Comparison of ENCODE assay signal across 13 cellular contexts in genomic region chr6:81940451-81940850, GRCh38.
DNase-seq lines count a peak whose midpoint lies in the region; ATAC-seq and TF ChIP-seq lines count a peak whose summit lies in the region.
"Had no signal": no experiment of that assay in that cellular context is flagged by ENCODE, and none has a peak within 500 bp of the region (broad histone marks: within the 10 kb centered on the region; RNA-seq: fewer than 3 reads in every experiment).

No MANE protein-coding gene starts in this region.

- H3K9me3 Mint-ChIP-seq in type B pancreatic cell: peaks cover 4% of the 10 kb centered on the region

- H3K79me2 ChIP-seq in Loucy (ENCODE audit: insufficient read depth, low read length): no peaks in the 10 kb centered on the region
- no peaks in the 10 kb centered on the region for H3K79me2 ChIP-seq in Karpas-422 (ENCODE audit: low read length)

- H3K4me1 ChIP-seq in Loucy (ENCODE audit: insufficient read depth, low read length, poor library complexity, severe bottlenecking) (peaks cover 56% of the 10 kb centered on the region), foreskin keratinocyte (peaks cover 33% of the 10 kb centered on the region), Karpas-422 (ENCODE audit: low read length) (no peaks in the 10 kb centered on the region)

- no peaks in the 10 kb centered on the region for H3F3A ChIP-seq in Loucy (ENCODE audit: low read depth)

- peaks cover 29% of the 10 kb centered on the region for H3K4me1 Mint-ChIP-seq in type B pancreatic cell (ENCODE audit: unreplicated experiment)
- H3K4me1 Mint-ChIP-seq: CD8-positive, alpha-beta memory T cell had no signal

- H3K4me2 ChIP-seq in Loucy (ENCODE audit: low read depth, low read length, poor library complexity, severe bottlenecking) (peak overlapping the region; percentile 56), Karpas-422 (ENCODE audit: low read depth, low read length, poor library complexity, severe bottlenecking) (no peak overlapping the region)

- H3K27ac ChIP-seq in foreskin keratinocyte (peak overlapping the region; percentile 99), Karpas-422 (ENCODE audit: low read length) (no peak overlapping the region)
- H3K27ac ChIP-seq: SK-N-MC had no signal

- H3K9me3 ChIP-seq in Loucy (ENCODE audit: insufficient read depth, low read depth, low read length): no peaks in the 10 kb centered on the region
- no peaks in the 10 kb centered on the region for H3K9me3 ChIP-seq in Karpas-422 (ENCODE audit: low read length)

- peak; percentile 7 for DNase-seq in EL
- peak; percentile 9 to 21 for DNase-seq in foreskin keratinocyte
- DNase-seq in type B pancreatic cell (ENCODE audit: extremely low spot score, unreplicated experiment): no peak
- DNase-seq in left lobe of liver (ENCODE audit: low spot score): no peak
- no peak for DNase-seq in Karpas-422
- DNase-seq: ACHN; C1 segment of cervical spinal cord; CD8-positive, alpha-beta memory T cell; DMS79; SHP77 had no signal

- H3K27me3 ChIP-seq in Loucy (ENCODE audit: insufficient read depth, low read length, poor library complexity, severe bottlenecking): no peaks in the 10 kb centered on the region
- no peaks in the 10 kb centered on the region for H3K27me3 ChIP-seq in foreskin keratinocyte
- no peaks in the 10 kb centered on the region for H3K27me3 ChIP-seq in Karpas-422 (ENCODE audit: low read length)

- H3K27ac Mint-ChIP-seq in type B pancreatic cell: peak overlapping the region; percentile 98
- H3K27ac Mint-ChIP-seq: CD8-positive, alpha-beta memory T cell had no signal

- TF ChIP-seq CTCF in Loucy (conservative IDR thresholded peaks at IDR 0.05; ENCODE audit: low read length) (no peak), foreskin keratinocyte (conservative IDR thresholded peaks at IDR 0.05) (no peak), type B pancreatic cell (conservative IDR thresholded peaks at IDR 0.05) (no peak)

- H3K9ac ChIP-seq in Loucy (ENCODE audit: low read depth, low read length, poor library complexity, severe bottlenecking) (peak overlapping the region; percentile 52), Karpas-422 (ENCODE audit: low read length) (no peak overlapping the region)

- H4K20me1 ChIP-seq in Loucy (ENCODE audit: insufficient read depth, low read length, poor library complexity, severe bottlenecking): no peaks in the 10 kb centered on the region
- H4K20me1 ChIP-seq in Karpas-422 (ENCODE audit: insufficient read depth, low read depth, low read length): no peaks in the 10 kb centered on the region

- H3K4me3 ChIP-seq in Loucy (ENCODE audit: low read length, poor library complexity, severe bottlenecking) (peak overlapping the region; percentile 5), Karpas-422 (ENCODE audit: low read length) (no peak overlapping the region)
- H3K4me3 ChIP-seq: SK-N-MC had no signal

- H2AFZ ChIP-seq in Loucy (ENCODE audit: low read length) (0 out of 2 replicates have a peak overlapping the region, but pooled peaks have one; percentile 76), Karpas-422 (ENCODE audit: low read length) (no peak overlapping the region)

- no peaks in the 10 kb centered on the region for H3K36me3 ChIP-seq in Loucy (ENCODE audit: insufficient read depth, low read length)
- H3K36me3 ChIP-seq in Karpas-422 (ENCODE audit: insufficient read depth, low read length): no peaks in the 10 kb centered on the region

- no peak for ATAC-seq in foreskin keratinocyte
- no peak for ATAC-seq in HG03095 (IDR thresholded peaks at IDR 0.05; ENCODE audit: unreplicated experiment)
- no peak for ATAC-seq in left lobe of liver

- no peaks in the 10 kb centered on the region for H3K9me2 ChIP-seq in Loucy (replicated peaks; ENCODE audit: low read depth, low read length)
- no peaks in the 10 kb centered on the region; the same call in 1 of the 2 replicates for H3K9me2 ChIP-seq in Karpas-422 (replicated peaks; ENCODE audit: insufficient read depth, low read length)

- no peak overlapping the region for H3K4me3 Mint-ChIP-seq in type B pancreatic cell
- H3K4me3 Mint-ChIP-seq: CD8-positive, alpha-beta memory T cell had no signal

- no peaks in the 10 kb centered on the region for H3K27me3 Mint-ChIP-seq in type B pancreatic cell

- H3K36me3 Mint-ChIP-seq in type B pancreatic cell: no peaks in the 10 kb centered on the region
- H3K36me3 Mint-ChIP-seq: CD8-positive, alpha-beta memory T cell had no signal

Comparison
In these comparisons a context has a peak if more than half of its experiments do, and no peak if none do; other contexts are left out.
1. DNase-seq: peak in EL (single experiment) and foreskin keratinocyte (2 of 2); none in type B pancreatic cell (single experiment), left lobe of liver (single experiment) and Karpas-422 (single experiment).